8 cellular contexts compared by ENCODE assay signal in genomic region chr20:63980317-63980805, GRCh38. TPM values are rescaled to one million over a fixed set of nuclear protein-coding genes. Genes with fewer than 3 reads are reported as not detected.
DNase-seq lines count a peak whose midpoint lies in the region; ATAC-seq and TF ChIP-seq lines count a peak whose summit lies in the region.

No MANE protein-coding gene starts in this region.

- DNase-seq in HFFc6 (no peak), endothelial cell (ENCODE audit: low spot score) (no peak), ureter (ENCODE audit: low spot score) (no peak), NCI-H2107 (lab: John Stamatoyannopoulos, UW) (no peak)

- H3K36me3 ChIP-seq in ES-I3 (ENCODE audit: insufficient read depth, low read length) (peaks cover 20% of the 10 kb centered on the region), neutrophil (peaks cover 25% of the 10 kb centered on the region)

- peak overlapping the region; percentile 90 for H3K4me3 Mint-ChIP-seq in HFFc6
- H3K4me3 Mint-ChIP-seq in endothelial cell (ENCODE audit: unreplicated experiment), result peak overlapping the region; percentile 95

- peak; percentile 27 for ATAC-seq in SK-N-SH treated with all-trans-retinoic acid at 6 μM for 48 hours
- ATAC-seq in HG02981 (IDR thresholded peaks at IDR 0.05; ENCODE audit: unreplicated experiment), result no peak

- H3K27ac ChIP-seq in neutrophil, result peak overlapping the region; percentile 85

- H3K27ac Mint-ChIP-seq in HFFc6 (peak overlapping the region; percentile 86), endothelial cell (ENCODE audit: unreplicated experiment) (peak overlapping the region; percentile 67)

- H3K9me3 Mint-ChIP-seq in HFFc6, result no peaks in the 10 kb centered on the region
- no peaks in the 10 kb centered on the region for H3K9me3 Mint-ChIP-seq in endothelial cell (ENCODE audit: unreplicated experiment)

- H3K4me1 ChIP-seq in ES-I3 (ENCODE audit: insufficient read depth, low read length) (peaks cover 15% of the 10 kb centered on the region), neutrophil (ENCODE audit: control insufficient read depth in 1 of 2, insufficient read depth in 1 of 2, low read depth in 1 of 2, low read length in 1 of 2) (peaks cover 31 to 40% of the 10 kb centered on the region in 2 experiments)

- H3K27me3 ChIP-seq in neutrophil, result no peaks in the 10 kb centered on the region

- no peak for TF ChIP-seq CTCF in HFFc6 (IDR thresholded peaks at IDR 0.05)
- TF ChIP-seq CTCF in endothelial cell (IDR thresholded peaks at IDR 0.05; ENCODE audit: unreplicated experiment), result no peak
- no peak for TF ChIP-seq CTCF in neutrophil (IDR thresholded peaks at IDR 0.05)

- peak overlapping the region; percentile 74 to 86 for H3K4me3 ChIP-seq in neutrophil (ENCODE audit: low read depth in 1 of 2, low read length in 1 of 2)

- H3K9me3 ChIP-seq in ES-I3 (ENCODE audit: control insufficient read depth, insufficient read depth, low read length) (no peaks in the 10 kb centered on the region), neutrophil (no peaks in the 10 kb centered on the region)

- H3K36me3 Mint-ChIP-seq in HFFc6 (ENCODE audit: low read depth), result peaks cover 23% of the 10 kb centered on the region
- peaks cover 18% of the 10 kb centered on the region for H3K36me3 Mint-ChIP-seq in endothelial cell (ENCODE audit: low read depth, unreplicated experiment)

- peak overlapping the region; percentile 75 for H3K9ac ChIP-seq in ES-I3 (ENCODE audit: low read depth, low read length)

- H3K4me1 Mint-ChIP-seq in HFFc6 (ENCODE audit: low read depth) (peaks cover 43% of the 10 kb centered on the region), endothelial cell (ENCODE audit: unreplicated experiment) (peaks cover 30% of the 10 kb centered on the region)

- H3K27me3 Mint-ChIP-seq in HFFc6 (ENCODE audit: insufficient read depth) (no peaks in the 10 kb centered on the region; the same call in none of the 2 replicates), endothelial cell (ENCODE audit: unreplicated experiment) (peaks cover 12% of the 10 kb centered on the region)

TF ChIP-seq in SK-N-SH treated with all-trans-retinoic acid at 6 μM for 48 hours, 23 proteins besides CTCF, POLR2A, EP300 and RAD21:
- TF ChIP-seq RARB (CRISPR knock-in tag; IDR thresholded peaks at IDR 0.05), result no peak
- no peak for TF ChIP-seq ESRRG (CRISPR knock-in tag; IDR thresholded peaks at IDR 0.05)
- no peak for TF ChIP-seq CSDC2 (CRISPR knock-in tag; IDR thresholded peaks at IDR 0.05)
- TF ChIP-seq BACH2 (CRISPR knock-in tag; IDR thresholded peaks at IDR 0.05; ENCODE audit: borderline replicate concordance), result no peak
- TF ChIP-seq POU6F1 (CRISPR knock-in tag; IDR thresholded peaks at IDR 0.05; ENCODE audit: borderline replicate concordance, low read depth), result no peak
- no peak for TF ChIP-seq ARNTL (CRISPR knock-in tag; IDR thresholded peaks at IDR 0.05; ENCODE audit: borderline replicate concordance, low read depth)
- TF ChIP-seq GLIS3 (CRISPR knock-in tag; IDR thresholded peaks at IDR 0.05), result no peak
- no peak for TF ChIP-seq ZNF565 (CRISPR knock-in tag; conservative IDR thresholded peaks at IDR 0.05; ENCODE audit: low read depth)
- TF ChIP-seq, protein P1, sequence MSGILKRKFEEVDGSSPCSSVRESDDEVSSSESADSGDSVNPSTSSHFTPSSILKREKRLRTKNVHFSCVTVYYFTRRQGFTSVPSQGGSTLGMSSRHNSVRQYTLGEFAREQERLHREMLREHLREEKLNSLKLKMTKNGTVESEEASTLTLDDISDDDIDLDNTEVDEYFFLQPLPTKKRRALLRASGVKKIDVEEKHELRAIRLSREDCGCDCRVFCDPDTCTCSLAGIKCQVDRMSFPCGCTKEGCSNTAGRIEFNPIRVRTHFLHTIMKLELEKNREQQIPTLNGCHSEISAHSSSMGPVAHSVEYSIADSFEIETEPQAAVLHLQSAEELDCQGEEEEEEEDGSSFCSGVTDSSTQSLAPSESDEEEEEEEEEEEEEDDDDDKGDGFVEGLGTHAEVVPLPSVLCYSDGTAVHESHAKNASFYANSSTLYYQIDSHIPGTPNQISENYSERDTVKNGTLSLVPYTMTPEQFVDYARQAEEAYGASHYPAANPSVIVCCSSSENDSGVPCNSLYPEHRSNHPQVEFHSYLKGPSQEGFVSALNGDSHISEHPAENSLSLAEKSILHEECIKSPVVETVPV (CRISPR knock-in tag; IDR thresholded peaks at IDR 0.05), result no peak
- TF ChIP-seq ISL1 (CRISPR knock-in tag; IDR thresholded peaks at IDR 0.05), result no peak
- no peak for TF ChIP-seq ZC3H10 (CRISPR knock-in tag; IDR thresholded peaks at IDR 0.05)
- no peak for TF ChIP-seq ZFP30 (CRISPR knock-in tag; IDR thresholded peaks at IDR 0.05)
- TF ChIP-seq CREB5 (CRISPR knock-in tag; IDR thresholded peaks at IDR 0.05; ENCODE audit: low read depth), result no peak
- no peak for TF ChIP-seq TCF4 (CRISPR knock-in tag; IDR thresholded peaks at IDR 0.05; ENCODE audit: borderline replicate concordance)
- TF ChIP-seq PPARA (CRISPR knock-in tag; IDR thresholded peaks at IDR 0.05; ENCODE audit: borderline replicate concordance), result no peak
- no peak for TF ChIP-seq OSR1 (CRISPR knock-in tag; IDR thresholded peaks at IDR 0.05)
- TF ChIP-seq SNAI2 (CRISPR knock-in tag; IDR thresholded peaks at IDR 0.05), result no peak

RNA-seq across cellular contexts. Expression of gene PRPF6, which starts 0.6 kb away (rescaled TPM):
- 10 to 100 TPM; 70.7 to 73.2 (median 72.9) TPM for total RNA-seq in HFFc6 (2021; fragmentation: NEBNext Ultra II Directional; extraction: Animal tissue kit (Norgen Biotek cat#: 25700))
- total RNA-seq in endothelial cell (ENCODE audit: unreplicated experiment) (73.4 TPM), ureter (75.0 TPM)

RNA-seq across cellular contexts. Expression of gene SAMD10, which starts 0.9 kb away (rescaled TPM):
- total RNA-seq in HFFc6 (2021; fragmentation: NEBNext Ultra II Directional; extraction: Animal tissue kit (Norgen Biotek cat#: 25700)), result 1 to 10 TPM; 1.3 to 3.0 (median 2.1) TPM
- total RNA-seq in endothelial cell (ENCODE audit: unreplicated experiment), result 5.0 TPM
- 17.4 TPM for total RNA-seq in ureter

RNA-seq across cellular contexts. Expression of gene ZNF512B, which starts 10.6 kb away (rescaled TPM):
- total RNA-seq in HFFc6 (2021; fragmentation: NEBNext Ultra II Directional; extraction: Animal tissue kit (Norgen Biotek cat#: 25700)), result 10 to 100 TPM; 20.7 to 26.1 (median 21.4) TPM
- total RNA-seq in endothelial cell (ENCODE audit: unreplicated experiment) (40.8 TPM), ureter (31.2 TPM)

RNA-seq across cellular contexts. Expression of gene UCKL1, which starts 24.1 kb away (rescaled TPM):
- 10 to 100 TPM; 17.2 to 21.7 (median 19.4) TPM for total RNA-seq in HFFc6 (2021; fragmentation: NEBNext Ultra II Directional; extraction: Animal tissue kit (Norgen Biotek cat#: 25700))
- total RNA-seq in endothelial cell (ENCODE audit: unreplicated experiment) (40.1 TPM), ureter (47.6 TPM)

RNA-seq across cellular contexts. Expression of gene C20orf204, which starts 55.6 kb away (rescaled TPM):
- under 1 TPM; 0.32 to 0.57 (median 0.42) TPM for total RNA-seq in HFFc6 (2021; fragmentation: NEBNext Ultra II Directional; extraction: Animal tissue kit (Norgen Biotek cat#: 25700))
- 14.2 TPM for total RNA-seq in endothelial cell (ENCODE audit: unreplicated experiment)
- 1.9 TPM for total RNA-seq in ureter
